Comparison of ENCODE assay signal across 22 cellular contexts in the genomic region with DNA sequence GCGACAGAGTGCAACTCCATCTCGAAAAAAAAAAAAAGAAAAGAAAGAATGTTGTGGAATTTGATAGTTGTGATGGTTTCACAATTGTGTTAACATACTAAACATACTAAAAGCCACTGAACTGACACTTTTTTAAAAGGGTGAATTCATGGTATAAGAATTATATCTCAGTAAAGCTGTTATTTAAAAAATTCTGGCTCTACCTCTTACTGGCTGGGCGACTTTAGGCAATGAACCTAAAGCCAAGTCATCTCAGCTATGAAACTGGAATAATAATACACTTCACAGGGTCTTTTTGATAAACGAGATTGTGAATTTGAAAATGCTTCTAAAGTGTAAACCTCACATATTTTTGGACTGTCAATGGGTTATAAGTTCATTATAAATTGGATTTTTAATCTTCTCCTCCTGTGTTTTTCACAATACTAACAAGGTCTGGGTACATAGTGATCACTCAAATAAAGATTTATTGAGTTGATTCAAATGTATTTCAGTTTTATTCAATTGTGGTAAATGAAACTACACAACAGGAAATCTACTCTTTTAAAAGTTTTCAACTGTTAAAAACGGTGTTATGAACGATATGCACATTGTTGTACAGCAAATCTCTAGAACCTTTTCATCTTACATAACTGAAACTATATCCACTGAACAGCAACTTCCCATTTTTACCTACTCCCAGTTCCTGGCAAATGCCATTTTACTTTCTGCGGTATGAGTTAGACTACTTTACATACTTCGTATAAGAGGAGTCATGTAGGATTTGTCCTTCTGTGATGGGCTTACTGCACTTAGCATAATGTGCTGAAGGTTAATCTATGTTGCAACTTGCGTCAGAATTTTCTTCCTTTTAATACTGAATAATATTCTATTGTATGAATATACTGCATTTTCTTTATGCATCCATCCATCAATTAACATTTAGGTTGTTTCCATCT. TPM values are rescaled to one million over a fixed set of nuclear protein-coding genes. Genes with fewer than 3 reads are reported as not detected.
DNase-seq lines count a peak whose midpoint lies in the region; ATAC-seq, FAIRE-seq and TF ChIP-seq lines count a peak whose summit lies in the region.
"Had no signal": no experiment of that assay in that cellular context is flagged by ENCODE, and none has a peak within 500 bp of the region (broad histone marks: within the 10 kb centered on the region; RNA-seq: fewer than 3 reads in every experiment).

No MANE protein-coding gene starts in this region.

- TF ChIP-seq CTCF in GM12878 (IDR thresholded peaks at IDR 0.05 in 2 of 3, conservative IDR thresholded peaks at IDR 0.05 in 1 of 3; ENCODE audit: control insufficient read depth in 2 of 3, extremely low read depth in 1 of 3, insufficient read depth in 1 of 3, low read depth in 3 of 3, low read length in 3 of 3) = no peak

- SMC1A ChIA-PET in GM12878 (lab: Charles Lee; ENCODE audit: uncharacterized antibody, unreplicated experiment) = no interaction called here

- no peak overlapping the region for H3K27ac Mint-ChIP-seq in activated CD4-positive, alpha-beta T cell treated with anti-CD3 and anti-CD28 coated beads for 36 hours
- no peak overlapping the region for H3K27ac Mint-ChIP-seq in stimulated activated memory B cell treated with anti-CD40 and anti-IgM and Interleukin-4, amounts not matched to agents 10 μg/mL and 1 μg/mL and 100 μg/mL, for 72 hours
- H3K27ac Mint-ChIP-seq: HFFc6, IgD-negative memory B cell had no signal

- in situ Hi-C loops in GM12878 (cut with MboI) = no loop called here

- no peaks in the 10 kb centered on the region for H3K9me3 Mint-ChIP-seq in activated CD4-positive, alpha-beta T cell treated with anti-CD3 and anti-CD28 coated beads for 36 hours (ENCODE audit: low read depth)
- H3K9me3 Mint-ChIP-seq in stimulated activated memory B cell treated with anti-CD40 and anti-IgM and Interleukin-4, amounts not matched to agents 10 μg/mL and 1 μg/mL and 100 μg/mL, for 72 hours = no peaks in the 10 kb centered on the region
- H3K9me3 Mint-ChIP-seq: HFFc6, IgD-negative memory B cell had no signal

- H3K4me2 ChIP-seq in GM12878 (ENCODE audit: control insufficient read depth, insufficient read depth) = peak overlapping the region; percentile 13; the same call in 1 of the 2 replicates
- H3K4me2 ChIP-seq: BLaER1 treated with 17β-estradiol and CSF1 and Interleukin-3, amounts not matched to agents 10 nM and 100 nM had no signal

- no peaks in the 10 kb centered on the region; the same call in 1 of the 2 replicates for H3K4me1 ChIP-seq in GM12878 (ENCODE audit: control insufficient read depth, insufficient read depth, low read length)

- intact Hi-C loops in activated CD4-positive, alpha-beta T cell treated with anti-CD3 and anti-CD28 coated beads for 36 hours (cut with DNase I, micrococcal nuclease) = no loop called here
- intact Hi-C loops in GM12878 (cut with micrococcal nuclease; ENCODE audit: unreplicated experiment) = no loop called here

- no peaks in the 10 kb centered on the region for H3K36me3 Mint-ChIP-seq in activated CD4-positive, alpha-beta T cell treated with anti-CD3 and anti-CD28 coated beads for 36 hours (ENCODE audit: low read depth)
- H3K36me3 Mint-ChIP-seq in stimulated activated memory B cell treated with anti-CD40 and anti-IgM and Interleukin-4, amounts not matched to agents 10 μg/mL and 1 μg/mL and 100 μg/mL, for 72 hours = no peaks in the 10 kb centered on the region
- H3K36me3 Mint-ChIP-seq: IgD-negative memory B cell had no signal

- H3K36me3 ChIP-seq in GM12878 (ENCODE audit: control insufficient read depth in 2 of 2, insufficient read depth in 2 of 2, low read length in 1 of 2) = no peaks in the 10 kb centered on the region
- H3K36me3 ChIP-seq: BLaER1 treated with 17β-estradiol and CSF1 and Interleukin-3, amounts not matched to agents 10 nM and 100 nM had no signal

- 0 out of 4 replicates have a peak, but pooled peaks cover 0 to 2% of the 10 kb centered on the region in 2 experiments for H3K27me3 ChIP-seq in GM12878 (replicated peaks in 1 of 2; ENCODE audit: control insufficient read depth in 2 of 2, insufficient read depth in 2 of 2, low read length in 1 of 2)
- H3K27me3 ChIP-seq: BLaER1 treated with 17β-estradiol and CSF1 and Interleukin-3, amounts not matched to agents 10 nM and 100 nM had no signal

- 24% methylated on average over 7 of the region's 9 CpGs for WGBS in GM12878 (ENCODE audit: insufficient coverage, insufficient replicate concordance, low lambda C conversion rate, missing lambda C conversion rate)

- H3K79me2 ChIP-seq in GM12878 (ENCODE audit: control insufficient read depth, insufficient read depth, low read length) = no peaks in the 10 kb centered on the region

- ATAC-seq in activated CD4-positive, alpha-beta T cell treated with anti-CD3 and anti-CD28 coated beads for 36 hours = peak; percentile 64
- no peak for ATAC-seq in GM12878
- ATAC-seq in stimulated activated memory B cell treated with anti-CD40 and anti-IgM and Interleukin-4, amounts not matched to agents 10 μg/mL and 1 μg/mL and 100 μg/mL, for 72 hours = no peak
- ATAC-seq: SK-N-SH treated with all-trans-retinoic acid at 6 μM for 48 hours had no signal

- no peak for TF ChIP-seq EP300 in GM12878 (IDR thresholded peaks at IDR 0.05; ENCODE audit: borderline replicate concordance in 1 of 2, control insufficient read depth in 1 of 2, low read depth in 2 of 2, low read length in 2 of 2)

- no peaks in the 10 kb centered on the region for H3K9me3 ChIP-seq in GM12878 (replicated peaks; ENCODE audit: control insufficient read depth, insufficient read depth, low read length)
- H3K9me3 ChIP-seq: BLaER1 treated with 17β-estradiol and CSF1 and Interleukin-3, amounts not matched to agents 10 nM and 100 nM had no signal

- BruUV-seq in GM12878 (replicated peaks; lab: Mats Ljungman, UMichigan) = no TSS peak

- H3K9ac ChIP-seq in GM12878 (ENCODE audit: control insufficient read depth, insufficient read depth, low read length) = no peak overlapping the region
- H3K9ac ChIP-seq: BLaER1 treated with 17β-estradiol and CSF1 and Interleukin-3, amounts not matched to agents 10 nM and 100 nM had no signal

- FAIRE-seq in GM12891 (lab: Jason Lieb, UNC) (peak; percentile 65), GM12878 (lab: Jason Lieb, UNC) (no peak)
- FAIRE-seq: A204.1, H54, RCC 7860 had no signal

- no peak overlapping the region for H2AFZ ChIP-seq in GM12878 (ENCODE audit: control insufficient read depth, low read depth, low read length)

- CTCF ChIA-PET in activated CD4-positive, alpha-beta T cell treated with anti-CD3 and anti-CD28 coated beads for 36 hours (lab: Charles Lee) = no interaction called here
- CTCF ChIA-PET in GM12878 (lab: Yijun Ruan, JAX) = no interaction called here

- POLR2A ChIA-PET in activated CD4-positive, alpha-beta T cell treated with anti-CD3 and anti-CD28 coated beads for 36 hours (lab: Charles Lee) = no interaction called here
- POLR2A ChIA-PET in GM12878 (lab: Charles Lee) = no interaction called here

- no peaks in the 10 kb centered on the region for H4K20me1 ChIP-seq in GM12878 (ENCODE audit: control insufficient read depth, insufficient read depth)
- H4K20me1 ChIP-seq: BLaER1 treated with 17β-estradiol and CSF1 and Interleukin-3, amounts not matched to agents 10 nM and 100 nM had no signal

- H3K4me1 Mint-ChIP-seq in activated CD4-positive, alpha-beta T cell treated with anti-CD3 and anti-CD28 coated beads for 36 hours = peaks cover 6% of the 10 kb centered on the region
- no peaks in the 10 kb centered on the region for H3K4me1 Mint-ChIP-seq in stimulated activated memory B cell treated with anti-CD40 and anti-IgM and Interleukin-4, amounts not matched to agents 10 μg/mL and 1 μg/mL and 100 μg/mL, for 72 hours

- H3K4me3 ChIP-seq in GM12878 = no peak overlapping the region
- H3K4me3 ChIP-seq: BLaER1 treated with 17β-estradiol and CSF1 and Interleukin-3, amounts not matched to agents 10 nM and 100 nM had no signal

- no peak for TF ChIP-seq POLR2A in GM12891 (IDR thresholded peaks at IDR 0.05; ENCODE audit: low read depth, low read length)
- TF ChIP-seq POLR2A in GM12878 (IDR thresholded peaks at IDR 0.05; ENCODE audit: low read depth, low read length) = no peak

- no peaks in the 10 kb centered on the region for H3K27me3 Mint-ChIP-seq in activated CD4-positive, alpha-beta T cell treated with anti-CD3 and anti-CD28 coated beads for 36 hours
- H3K27me3 Mint-ChIP-seq in stimulated activated memory B cell treated with anti-CD40 and anti-IgM and Interleukin-4, amounts not matched to agents 10 μg/mL and 1 μg/mL and 100 μg/mL, for 72 hours = peaks cover 7% of the 10 kb centered on the region
- H3K27me3 Mint-ChIP-seq: IgD-negative memory B cell had no signal

- no peak overlapping the region for H3K4me3 Mint-ChIP-seq in activated CD4-positive, alpha-beta T cell treated with anti-CD3 and anti-CD28 coated beads for 36 hours
- H3K4me3 Mint-ChIP-seq in stimulated activated memory B cell treated with anti-CD40 and anti-IgM and Interleukin-4, amounts not matched to agents 10 μg/mL and 1 μg/mL and 100 μg/mL, for 72 hours = no peak overlapping the region
- H3K4me3 Mint-ChIP-seq: HFFc6, IgD-negative memory B cell had no signal

- DNase-seq in activated CD4-positive, alpha-beta T cell treated with anti-CD3 and anti-CD28 coated beads for 36 hours = no peak
- DNase-seq in activated CD4-positive, alpha-beta T cell treated with anti-CD3 and anti-CD28 coated beads, Interleukin-2, amount 50 U/mL, for 1 hour = no peak
- DNase-seq in GM12891 (ENCODE audit: insufficient read length, low spot score) = no peak
- peak; percentile 3 for DNase-seq in NOMO-1 treated with dmso at 0.1 percent for 144 hours (lab: John Stamatoyannopoulos, UW; ENCODE audit: unreplicated experiment)
- DNase-seq in GM12878 (ENCODE audit: low read depth, low spot score) = no peak
- DNase-seq in NK-92 (lab: John Stamatoyannopoulos, UW; ENCODE audit: unreplicated experiment) = no peak
- no peak for DNase-seq in NCI-H1048 (lab: John Stamatoyannopoulos, UW)
- DNase-seq: DMS 273 treated with DMSO at 0.1 percent for 48 hours, HFFc6, NCI-H1436 treated with DMSO at 0.1 percent for 48 hours, NCI-H2029 treated with DMSO at 0.1 percent for 48 hours, NCI-H2171 treated with DMSO at 0.1 percent for 48 hours, NCI-H748 treated with DMSO at 0.1 percent for 48 hours, Right ventricle myocardium superior had no signal

- RAD21 ChIA-PET in GM12878 (lab: Charles Lee; ENCODE audit: unreplicated experiment) = no interaction called here

- no peak for TF ChIP-seq RAD21 in GM12878 (IDR thresholded peaks at IDR 0.05; ENCODE audit: insufficient read depth, low read depth, low read length)

- H3K27ac ChIP-seq in GM12878 (ENCODE audit: control insufficient read depth, insufficient read depth) = no peak overlapping the region
- H3K27ac ChIP-seq: BLaER1 treated with 17β-estradiol and CSF1 and Interleukin-3, amounts not matched to agents 10 nM and 100 nM had no signal

RNA-seq across cellular contexts. Expression of gene GTF2A1L, which starts 43.0 kb away (rescaled TPM):
- not detected for total RNA-seq in activated CD4-positive, alpha-beta T cell treated with anti-CD3 and anti-CD28 coated beads for 36 hours
- not detected for polyA plus RNA-seq in GM12891 (2012; ENCODE audit: low read depth, missing spikeins)
- not detected in 2 replicates for total RNA-seq in GM12878 (2013; cell fraction: nucleolus; rRNA removed)
- total RNA-seq in GM12878 (2014; rRNA removed) (not detected in 2 replicates), GM12878 (2014; rRNA removed; fragmentation: Illumina TruSeq; extraction: Trizol) (not detected in 2 replicates), GM12878 (2021) (not detected in 2 replicates)
- polyA plus RNA-seq in GM12878 (2011; ENCODE audit: low read depth) = not detected
- polyA plus RNA-seq in GM12878 (2011; rRNA removed) (not detected in 2 replicates), GM12878 (2014; fragmentation: Illumina TruSeq; extraction: Trizol) (not detected in 2 replicates), GM12878 (2014; fragmentation: Nextera tagmentation; extraction: Ambion mirVana) (not detected), GM12878 (2014; rRNA removed) (not detected in 2 replicates), GM12878 (2016; fragmentation: Nextera tagmentation; extraction: Ambion mirVana) (not detected)
- polyA plus RNA-seq in GM12878 (2011; cell fraction: cytosol; rRNA removed) = not detected in 2 replicates
- polyA plus RNA-seq in GM12878 (2011; cell fraction: nucleus; rRNA removed) = not detected in 2 replicates
- not detected in 2 replicates for polyA plus RNA-seq in GM12878 (2012)
- polyA minus RNA-seq in GM12878 (2011; rRNA and poly(A)+ RNA removed) = not detected in 2 replicates
- polyA minus RNA-seq in GM12878 (2011; cell fraction: cytosol; rRNA and poly(A)+ RNA removed) = not detected in 2 replicates
- not detected in 2 replicates for polyA minus RNA-seq in GM12878 (2011; cell fraction: nucleus; rRNA and poly(A)+ RNA removed)
- total RNA-seq: HFFc6, HT1080, Right ventricle myocardium superior had no signal
- polyA plus RNA-seq: IgD-negative memory B cell had no signal

RNA-seq across cellular contexts. Expression of gene STON1, which starts 44.7 kb away (rescaled TPM):
- 1 to 10 TPM in 1 of 2 experiments, under 1 TPM in 1; 0.97 to 1.3 TPM for total RNA-seq in activated CD4-positive, alpha-beta T cell treated with anti-CD3 and anti-CD28 coated beads for 36 hours
- 0.47 TPM for polyA plus RNA-seq in GM12891 (2012; ENCODE audit: low read depth, missing spikeins)
- 1.2 TPM in 2 replicates for total RNA-seq in GM12878 (2013; cell fraction: nucleolus; rRNA removed)
- total RNA-seq in GM12878 (2014; rRNA removed) (0.11 and 0.27 TPM in 2 replicates), GM12878 (2014; rRNA removed; fragmentation: Illumina TruSeq; extraction: Trizol) (0.18 and 0.23 TPM in 2 replicates), GM12878 (2021) (0.82 and 0.90 TPM in 2 replicates)
- polyA plus RNA-seq in GM12878 (2011; ENCODE audit: low read depth) = 0.42 TPM
- polyA plus RNA-seq in GM12878 (2011; rRNA removed) (0.26 and 0.29 TPM in 2 replicates), GM12878 (2014; fragmentation: Illumina TruSeq; extraction: Trizol) (0.08 and 0.32 TPM in 2 replicates), GM12878 (2014; fragmentation: Nextera tagmentation; extraction: Ambion mirVana) (under 1 TPM in 1 of 2 experiments, not detected in 1; 0.11 TPM), GM12878 (2014; rRNA removed) (0.51 and 0.91 TPM in 2 replicates), GM12878 (2016; fragmentation: Nextera tagmentation; extraction: Ambion mirVana) (under 1 TPM in 1 of 2 experiments, not detected in 1; 0.12 TPM)
- 0.04 and 0.18 TPM in 2 replicates for polyA plus RNA-seq in GM12878 (2011; cell fraction: cytosol; rRNA removed)
- 0.87 and 0.94 TPM in 2 replicates for polyA plus RNA-seq in GM12878 (2011; cell fraction: nucleus; rRNA removed)
- polyA plus RNA-seq in GM12878 (2012) = 0.36 and 0.62 TPM in 2 replicates
- 0.07 and 0.26 TPM in 2 replicates for polyA minus RNA-seq in GM12878 (2011; rRNA and poly(A)+ RNA removed)
- not detected in 2 replicates for polyA minus RNA-seq in GM12878 (2011; cell fraction: cytosol; rRNA and poly(A)+ RNA removed)
- polyA minus RNA-seq in GM12878 (2011; cell fraction: nucleus; rRNA and poly(A)+ RNA removed) = 0.12 and 0.38 TPM in 2 replicates
